In the genomic region with DNA sequence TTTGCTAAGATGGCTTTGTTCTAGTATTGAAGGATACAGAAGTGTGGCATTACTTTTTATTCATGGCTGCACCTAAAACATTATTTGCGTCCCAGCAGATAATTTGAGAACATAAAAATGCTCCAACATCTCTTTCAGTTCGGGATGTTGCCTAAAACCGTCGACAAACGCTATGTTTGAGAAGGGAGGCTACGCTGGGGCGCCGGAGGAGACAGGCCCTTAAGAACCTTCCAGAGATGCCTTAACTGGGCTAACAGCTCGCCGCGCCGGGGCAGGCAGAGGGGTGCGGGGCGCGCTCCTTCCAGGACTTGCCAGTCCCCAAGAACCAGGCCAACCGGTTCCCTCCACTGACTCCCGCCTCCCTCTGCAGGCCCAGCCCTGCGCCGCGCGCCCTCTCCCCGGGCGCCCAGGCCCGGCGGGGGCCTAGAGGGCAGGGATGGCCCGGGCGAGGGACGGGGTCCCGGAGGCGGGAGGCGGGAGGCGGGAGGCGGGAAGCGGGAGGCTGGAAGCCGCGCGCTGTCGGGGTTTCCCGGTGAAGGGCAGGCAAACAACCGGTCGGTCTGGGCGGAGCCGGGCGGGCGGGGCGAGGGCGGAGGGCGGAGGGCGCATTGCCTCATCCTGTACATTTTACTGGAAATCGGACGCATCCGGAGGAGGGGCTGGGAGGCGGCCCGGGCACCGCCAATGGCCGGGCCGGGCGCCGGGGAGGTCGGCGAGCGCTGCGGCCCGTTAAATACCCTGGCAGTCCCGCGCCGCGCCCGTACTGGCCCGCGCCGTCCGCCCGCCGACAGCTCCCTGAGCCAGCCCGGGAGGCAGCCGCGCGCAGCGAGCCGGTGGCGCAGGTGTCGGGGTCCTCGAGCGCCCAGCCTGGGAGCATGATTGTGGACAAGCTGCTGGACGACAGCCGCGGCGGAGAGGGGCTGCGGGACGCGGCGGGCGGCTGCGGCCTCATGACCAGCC, we compare ENCODE assay signal across 1 cellular context.
TF ChIP-seq lines count a peak whose summit lies in the region.

A gene with protein sequence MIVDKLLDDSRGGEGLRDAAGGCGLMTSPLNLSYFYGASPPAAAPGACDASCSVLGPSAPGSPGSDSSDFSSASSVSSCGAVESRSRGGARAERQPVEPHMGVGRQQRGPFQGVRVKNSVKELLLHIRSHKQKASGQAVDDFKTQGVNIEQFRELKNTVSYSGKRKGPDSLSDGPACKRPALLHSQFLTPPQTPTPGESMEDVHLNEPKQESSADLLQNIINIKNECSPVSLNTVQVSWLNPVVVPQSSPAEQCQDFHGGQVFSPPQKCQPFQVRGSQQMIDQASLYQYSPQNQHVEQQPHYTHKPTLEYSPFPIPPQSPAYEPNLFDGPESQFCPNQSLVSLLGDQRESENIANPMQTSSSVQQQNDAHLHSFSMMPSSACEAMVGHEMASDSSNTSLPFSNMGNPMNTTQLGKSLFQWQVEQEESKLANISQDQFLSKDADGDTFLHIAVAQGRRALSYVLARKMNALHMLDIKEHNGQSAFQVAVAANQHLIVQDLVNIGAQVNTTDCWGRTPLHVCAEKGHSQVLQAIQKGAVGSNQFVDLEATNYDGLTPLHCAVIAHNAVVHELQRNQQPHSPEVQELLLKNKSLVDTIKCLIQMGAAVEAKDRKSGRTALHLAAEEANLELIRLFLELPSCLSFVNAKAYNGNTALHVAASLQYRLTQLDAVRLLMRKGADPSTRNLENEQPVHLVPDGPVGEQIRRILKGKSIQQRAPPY (plus strand): TSS at position 761 of the 960 bp plus-strand sequence. CDS start 115 bp downstream, at position 876.

TF ChIP-seq in HepG2, 621 proteins besides CTCF, POLR2A, EP300 and RAD21 (continued from another document and continues in another):
- TF ChIP-seq LCORL (IDR thresholded peaks at IDR 0.05) = no peak
- peak; percentile 79 for TF ChIP-seq LCORL (CRISPR knock-in tag; IDR thresholded peaks at IDR 0.05)
- peak; percentile 86 for TF ChIP-seq ETV5 (CRISPR knock-in tag; IDR thresholded peaks at IDR 0.05; ENCODE audit: borderline replicate concordance)
- TF ChIP-seq, protein P1, sequence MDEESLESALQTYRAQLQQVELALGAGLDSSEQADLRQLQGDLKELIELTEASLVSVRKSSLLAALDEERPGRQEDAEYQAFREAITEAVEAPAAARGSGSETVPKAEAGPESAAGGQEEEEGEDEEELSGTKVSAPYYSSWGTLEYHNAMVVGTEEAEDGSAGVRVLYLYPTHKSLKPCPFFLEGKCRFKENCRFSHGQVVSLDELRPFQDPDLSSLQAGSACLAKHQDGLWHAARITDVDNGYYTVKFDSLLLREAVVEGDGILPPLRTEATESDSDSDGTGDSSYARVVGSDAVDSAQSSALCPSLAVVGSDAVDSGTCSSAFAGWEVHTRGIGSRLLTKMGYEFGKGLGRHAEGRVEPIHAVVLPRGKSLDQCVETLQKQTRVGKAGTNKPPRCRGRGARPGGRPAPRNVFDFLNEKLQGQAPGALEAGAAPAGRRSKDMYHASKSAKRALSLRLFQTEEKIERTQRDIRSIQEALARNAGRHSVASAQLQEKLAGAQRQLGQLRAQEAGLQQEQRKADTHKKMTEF (CRISPR knock-in tag; IDR thresholded peaks at IDR 0.05) = 0 out of 2 replicates have a peak, but pooled peaks have one; percentile 15
- TF ChIP-seq CAMTA2 (CRISPR knock-in tag; IDR thresholded peaks at IDR 0.05; ENCODE audit: borderline replicate concordance) = no peak
- 0 out of 2 replicates have a peak, but pooled peaks have one; percentile 24 for TF ChIP-seq ZNF430 (CRISPR knock-in tag; IDR thresholded peaks at IDR 0.05)
- no peak for TF ChIP-seq ZNF790 (CRISPR knock-in tag; IDR thresholded peaks at IDR 0.05; ENCODE audit: borderline replicate concordance)
- peak; percentile 19; the same call in 1 of the 2 replicates for TF ChIP-seq HOXD1 (CRISPR knock-in tag; IDR thresholded peaks at IDR 0.05)
- peak; percentile 88 for TF ChIP-seq YEATS4 (CRISPR knock-in tag; IDR thresholded peaks at IDR 0.05; ENCODE audit: borderline replicate concordance)
- no peak for TF ChIP-seq ELF1 (CRISPR knock-in tag; IDR thresholded peaks at IDR 0.05)
- TF ChIP-seq, protein P2, sequence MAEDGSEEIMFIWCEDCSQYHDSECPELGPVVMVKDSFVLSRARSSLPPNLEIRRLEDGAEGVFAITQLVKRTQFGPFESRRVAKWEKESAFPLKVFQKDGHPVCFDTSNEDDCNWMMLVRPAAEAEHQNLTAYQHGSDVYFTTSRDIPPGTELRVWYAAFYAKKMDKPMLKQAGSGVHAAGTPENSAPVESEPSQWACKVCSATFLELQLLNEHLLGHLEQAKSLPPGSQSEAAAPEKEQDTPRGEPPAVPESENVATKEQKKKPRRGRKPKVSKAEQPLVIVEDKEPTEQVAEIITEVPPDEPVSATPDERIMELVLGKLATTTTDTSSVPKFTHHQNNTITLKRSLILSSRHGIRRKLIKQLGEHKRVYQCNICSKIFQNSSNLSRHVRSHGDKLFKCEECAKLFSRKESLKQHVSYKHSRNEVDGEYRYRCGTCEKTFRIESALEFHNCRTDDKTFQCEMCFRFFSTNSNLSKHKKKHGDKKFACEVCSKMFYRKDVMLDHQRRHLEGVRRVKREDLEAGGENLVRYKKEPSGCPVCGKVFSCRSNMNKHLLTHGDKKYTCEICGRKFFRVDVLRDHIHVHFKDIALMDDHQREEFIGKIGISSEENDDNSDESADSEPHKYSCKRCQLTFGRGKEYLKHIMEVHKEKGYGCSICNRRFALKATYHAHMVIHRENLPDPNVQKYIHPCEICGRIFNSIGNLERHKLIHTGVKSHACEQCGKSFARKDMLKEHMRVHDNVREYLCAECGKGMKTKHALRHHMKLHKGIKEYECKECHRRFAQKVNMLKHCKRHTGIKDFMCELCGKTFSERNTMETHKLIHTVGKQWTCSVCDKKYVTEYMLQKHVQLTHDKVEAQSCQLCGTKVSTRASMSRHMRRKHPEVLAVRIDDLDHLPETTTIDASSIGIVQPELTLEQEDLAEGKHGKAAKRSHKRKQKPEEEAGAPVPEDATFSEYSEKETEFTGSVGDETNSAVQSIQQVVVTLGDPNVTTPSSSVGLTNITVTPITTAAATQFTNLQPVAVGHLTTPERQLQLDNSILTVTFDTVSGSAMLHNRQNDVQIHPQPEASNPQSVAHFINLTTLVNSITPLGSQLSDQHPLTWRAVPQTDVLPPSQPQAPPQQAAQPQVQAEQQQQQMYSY (CRISPR knock-in tag; IDR thresholded peaks at IDR 0.05) = peak; percentile 38; the same call in 1 of the 2 replicates
- TF ChIP-seq PHF8 (CRISPR knock-in tag; IDR thresholded peaks at IDR 0.05) = peak; percentile 78
- peak; percentile 82 for TF ChIP-seq TBX2 (CRISPR knock-in tag; IDR thresholded peaks at IDR 0.05; ENCODE audit: borderline replicate concordance)
- TF ChIP-seq HDAC6 (IDR thresholded peaks at IDR 0.05; ENCODE audit: low read depth, low read length) = no peak
- TF ChIP-seq ZNF768 (CRISPR knock-in tag; IDR thresholded peaks at IDR 0.05) = peak; percentile 41; the same call in 1 of the 2 replicates
- TF ChIP-seq ZNF546 (CRISPR knock-in tag; conservative IDR thresholded peaks at IDR 0.05) = 0 out of 2 replicates have a peak, but pooled peaks have one; percentile 41
- TF ChIP-seq, protein P3, sequence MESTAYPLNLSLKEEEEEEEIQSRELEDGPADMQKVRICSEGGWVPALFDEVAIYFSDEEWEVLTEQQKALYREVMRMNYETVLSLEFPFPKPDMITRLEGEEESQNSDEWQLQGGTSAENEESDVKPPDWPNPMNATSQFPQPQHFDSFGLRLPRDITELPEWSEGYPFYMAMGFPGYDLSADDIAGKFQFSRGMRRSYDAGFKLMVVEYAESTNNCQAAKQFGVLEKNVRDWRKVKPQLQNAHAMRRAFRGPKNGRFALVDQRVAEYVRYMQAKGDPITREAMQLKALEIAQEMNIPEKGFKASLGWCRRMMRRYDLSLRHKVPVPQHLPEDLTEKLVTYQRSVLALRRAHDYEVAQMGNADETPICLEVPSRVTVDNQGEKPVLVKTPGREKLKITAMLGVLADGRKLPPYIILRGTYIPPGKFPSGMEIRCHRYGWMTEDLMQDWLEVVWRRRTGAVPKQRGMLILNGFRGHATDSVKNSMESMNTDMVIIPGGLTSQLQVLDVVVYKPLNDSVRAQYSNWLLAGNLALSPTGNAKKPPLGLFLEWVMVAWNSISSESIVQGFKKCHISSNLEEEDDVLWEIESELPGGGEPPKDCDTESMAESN (CRISPR knock-in tag; conservative IDR thresholded peaks at IDR 0.05) = peak; percentile 95
- TF ChIP-seq, protein P4, sequence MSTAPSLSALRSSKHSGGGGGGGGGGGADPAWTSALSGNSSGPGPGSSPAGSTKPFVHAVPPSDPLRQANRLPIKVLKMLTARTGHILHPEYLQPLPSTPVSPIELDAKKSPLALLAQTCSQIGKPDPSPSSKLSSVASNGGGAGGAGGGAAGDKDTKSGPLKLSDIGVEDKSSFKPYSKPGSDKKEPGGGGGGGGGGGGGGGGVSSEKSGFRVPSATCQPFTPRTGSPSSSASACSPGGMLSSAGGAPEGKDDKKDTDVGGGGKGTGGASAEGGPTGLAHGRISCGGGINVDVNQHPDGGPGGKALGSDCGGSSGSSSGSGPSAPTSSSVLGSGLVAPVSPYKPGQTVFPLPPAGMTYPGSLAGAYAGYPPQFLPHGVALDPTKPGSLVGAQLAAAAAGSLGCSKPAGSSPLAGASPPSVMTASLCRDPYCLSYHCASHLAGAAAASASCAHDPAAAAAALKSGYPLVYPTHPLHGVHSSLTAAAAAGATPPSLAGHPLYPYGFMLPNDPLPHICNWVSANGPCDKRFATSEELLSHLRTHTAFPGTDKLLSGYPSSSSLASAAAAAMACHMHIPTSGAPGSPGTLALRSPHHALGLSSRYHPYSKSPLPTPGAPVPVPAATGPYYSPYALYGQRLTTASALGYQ (CRISPR knock-in tag; IDR thresholded peaks at IDR 0.05) = peak; percentile 26; the same call in 1 of the 2 replicates
- TF ChIP-seq, protein P5, sequence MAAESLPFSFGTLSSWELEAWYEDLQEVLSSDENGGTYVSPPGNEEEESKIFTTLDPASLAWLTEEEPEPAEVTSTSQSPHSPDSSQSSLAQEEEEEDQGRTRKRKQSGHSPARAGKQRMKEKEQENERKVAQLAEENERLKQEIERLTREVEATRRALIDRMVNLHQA (CRISPR knock-in tag; IDR thresholded peaks at IDR 0.05) = no peak
- no peak for TF ChIP-seq TGIF2 (CRISPR knock-in tag; IDR thresholded peaks at IDR 0.05)
- TF ChIP-seq, protein P6, sequence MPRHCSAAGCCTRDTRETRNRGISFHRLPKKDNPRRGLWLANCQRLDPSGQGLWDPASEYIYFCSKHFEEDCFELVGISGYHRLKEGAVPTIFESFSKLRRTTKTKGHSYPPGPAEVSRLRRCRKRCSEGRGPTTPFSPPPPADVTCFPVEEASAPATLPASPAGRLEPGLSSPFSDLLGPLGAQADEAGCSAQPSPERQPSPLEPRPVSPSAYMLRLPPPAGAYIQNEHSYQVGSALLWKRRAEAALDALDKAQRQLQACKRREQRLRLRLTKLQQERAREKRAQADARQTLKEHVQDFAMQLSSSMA (CRISPR knock-in tag; IDR thresholded peaks at IDR 0.05) = no peak
- TF ChIP-seq, protein P7, sequence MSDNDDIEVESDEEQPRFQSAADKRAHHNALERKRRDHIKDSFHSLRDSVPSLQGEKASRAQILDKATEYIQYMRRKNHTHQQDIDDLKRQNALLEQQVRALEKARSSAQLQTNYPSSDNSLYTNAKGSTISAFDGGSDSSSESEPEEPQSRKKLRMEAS (IDR thresholded peaks at IDR 0.05) = peak; percentile 85
- TF ChIP-seq TCF7 (IDR thresholded peaks at IDR 0.05; ENCODE audit: low read depth) = peak; percentile 23; the same call in 1 of the 2 replicates
- TF ChIP-seq SIN3A (IDR thresholded peaks at IDR 0.05; ENCODE audit: borderline replicate concordance, low read depth, low read length) = peak; percentile 78; the same call in 1 of the 2 replicates
- TF ChIP-seq, protein P8, sequence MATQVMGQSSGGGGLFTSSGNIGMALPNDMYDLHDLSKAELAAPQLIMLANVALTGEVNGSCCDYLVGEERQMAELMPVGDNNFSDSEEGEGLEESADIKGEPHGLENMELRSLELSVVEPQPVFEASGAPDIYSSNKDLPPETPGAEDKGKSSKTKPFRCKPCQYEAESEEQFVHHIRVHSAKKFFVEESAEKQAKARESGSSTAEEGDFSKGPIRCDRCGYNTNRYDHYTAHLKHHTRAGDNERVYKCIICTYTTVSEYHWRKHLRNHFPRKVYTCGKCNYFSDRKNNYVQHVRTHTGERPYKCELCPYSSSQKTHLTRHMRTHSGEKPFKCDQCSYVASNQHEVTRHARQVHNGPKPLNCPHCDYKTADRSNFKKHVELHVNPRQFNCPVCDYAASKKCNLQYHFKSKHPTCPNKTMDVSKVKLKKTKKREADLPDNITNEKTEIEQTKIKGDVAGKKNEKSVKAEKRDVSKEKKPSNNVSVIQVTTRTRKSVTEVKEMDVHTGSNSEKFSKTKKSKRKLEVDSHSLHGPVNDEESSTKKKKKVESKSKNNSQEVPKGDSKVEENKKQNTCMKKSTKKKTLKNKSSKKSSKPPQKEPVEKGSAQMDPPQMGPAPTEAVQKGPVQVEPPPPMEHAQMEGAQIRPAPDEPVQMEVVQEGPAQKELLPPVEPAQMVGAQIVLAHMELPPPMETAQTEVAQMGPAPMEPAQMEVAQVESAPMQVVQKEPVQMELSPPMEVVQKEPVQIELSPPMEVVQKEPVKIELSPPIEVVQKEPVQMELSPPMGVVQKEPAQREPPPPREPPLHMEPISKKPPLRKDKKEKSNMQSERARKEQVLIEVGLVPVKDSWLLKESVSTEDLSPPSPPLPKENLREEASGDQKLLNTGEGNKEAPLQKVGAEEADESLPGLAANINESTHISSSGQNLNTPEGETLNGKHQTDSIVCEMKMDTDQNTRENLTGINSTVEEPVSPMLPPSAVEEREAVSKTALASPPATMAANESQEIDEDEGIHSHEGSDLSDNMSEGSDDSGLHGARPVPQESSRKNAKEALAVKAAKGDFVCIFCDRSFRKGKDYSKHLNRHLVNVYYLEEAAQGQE (IDR thresholded peaks at IDR 0.05; ENCODE audit: borderline replicate concordance in 1 of 2, low read depth in 1 of 2, low read length in 2 of 2) = peak in 1 of 2 experiments; percentile 83; a peak in 2 of 4 replicates
- 0 out of 2 replicates have a peak, but pooled peaks have one; percentile 43 for TF ChIP-seq ZNF891 (CRISPR knock-in tag; IDR thresholded peaks at IDR 0.05)
